Comparison of ENCODE assay signal across 8 cellular contexts in the genomic region with DNA sequence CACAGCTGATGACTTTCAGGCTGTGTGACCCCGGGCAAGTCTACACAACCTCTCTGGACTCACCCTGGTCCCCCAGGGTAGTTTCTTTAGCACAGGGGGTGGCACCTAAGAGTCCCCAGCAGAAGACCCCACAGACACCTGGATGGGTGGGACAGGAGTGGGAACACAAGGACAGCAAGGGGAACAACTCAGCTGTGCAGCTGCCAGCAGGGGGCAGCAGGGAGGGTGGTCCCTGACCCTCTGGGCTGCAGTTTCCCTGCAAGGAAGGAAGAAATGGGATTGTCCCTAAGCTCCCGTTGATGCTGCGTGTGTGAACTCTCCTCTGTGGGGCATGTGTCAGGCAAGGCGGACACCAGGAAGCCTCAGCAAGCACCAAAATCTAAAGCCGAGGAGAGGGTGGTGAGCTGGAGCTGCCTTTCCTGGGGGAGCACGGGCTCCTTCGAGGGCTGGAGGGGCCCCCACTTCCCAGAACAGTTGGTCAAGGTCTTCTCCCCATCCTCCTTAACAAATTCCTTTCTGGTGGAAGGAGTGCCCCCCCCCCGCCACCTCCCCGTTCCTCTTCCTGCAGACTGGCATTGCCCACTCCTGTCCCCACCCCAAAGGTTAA. TPM values are rescaled to one million over a fixed set of nuclear protein-coding genes. Genes with fewer than 3 reads are reported as not detected.
DNase-seq lines count a peak whose midpoint lies in the region; ATAC-seq, FAIRE-seq and TF ChIP-seq lines count a peak whose summit lies in the region.

No MANE protein-coding gene starts in this region.

- H3K4me2 ChIP-seq in K562 (ENCODE audit: insufficient read depth, low read length) = no peak overlapping the region

- TF ChIP-seq EP300 in K562 (IDR thresholded peaks at IDR 0.05; ENCODE audit: low read length) = no peak

- intact Hi-C loops in K562 (cut with micrococcal nuclease) = no loop called here

- peak; percentile 65 for TF ChIP-seq CTCF in LNCaP clone FGC (IDR thresholded peaks at IDR 0.05; ENCODE audit: control insufficient read depth, extremely low read depth, insufficient read depth)
- peak; percentile 64 to 85 (median 69) for TF ChIP-seq CTCF in K562 (IDR thresholded peaks at IDR 0.05 in 2 of 3, conservative IDR thresholded peaks at IDR 0.05 in 1 of 3; ENCODE audit: insufficient read depth in 2 of 3, low read depth in 1 of 3, low read length in 3 of 3)
- peak; percentile 71 for TF ChIP-seq CTCF in neural crest cell (conservative IDR thresholded peaks at IDR 0.05)

- H2AFZ ChIP-seq in K562 (ENCODE audit: low read depth, low read length) = no peak overlapping the region

- no peak overlapping the region for H3K27ac ChIP-seq in K562 (ENCODE audit: extremely low read depth, low read depth, low read length)

- H3K4me1 ChIP-seq in K562 (replicated peaks in 1 of 2; ENCODE audit: control insufficient read depth in 2 of 2, insufficient read depth in 2 of 2, low read length in 2 of 2) = no peaks in the 10 kb centered on the region

- WGBS in K562 (ENCODE audit: insufficient coverage, low coverage, missing lambda C conversion rate) = 0% methylated on average over 8 of the region's 9 CpGs

- peaks cover 15% of the 10 kb centered on the region for H3K27me3 Mint-ChIP-seq in neural crest cell (ENCODE audit: low read depth)

- DNase-seq in EL (peak; percentile 16), LNCaP clone FGC (ENCODE audit: low read depth) (no peak), K562 (ENCODE audit: extremely low read depth in 1 of 4, low spot score in 3 of 4) (peak; percentile 51 to 76 (median 71)), neural crest cell (ENCODE audit: low read depth, low spot score) (peak; percentile 74), globus pallidus (ENCODE audit: low spot score) (no peak), inferior parietal cortex (ENCODE audit: extremely low spot score) (no peak), T-helper 2 cell (no peak), cerebellar cortex (ENCODE audit: low spot score) (no peak)

- CTCF ChIA-PET in K562 (lab: Yijun Ruan, JAX; ENCODE audit: low intra/inter-chr PET ratio) = no interaction called here

- H3K4me1 Mint-ChIP-seq in neural crest cell = no peaks in the 10 kb centered on the region

- TF ChIP-seq POLR2A in K562 (conservative IDR thresholded peaks at IDR 0.05) = no peak

- no peak overlapping the region for H3K4me3 Mint-ChIP-seq in neural crest cell

- no peak for TF ChIP-seq RAD21 in K562 (CRISPR knock-in tag; conservative IDR thresholded peaks at IDR 0.05 in 1 of 2, IDR thresholded peaks at IDR 0.05 in 1 of 2)

- peaks cover 13% of the 10 kb centered on the region; the same call in 1 of the 2 replicates for H4K20me1 ChIP-seq in K562 (replicated peaks; ENCODE audit: control insufficient read depth, insufficient read depth, low read length)

- no peak overlapping the region for H3K27ac Mint-ChIP-seq in neural crest cell (ENCODE audit: unreplicated experiment)

- in situ Hi-C loops in K562 (cut with MboI) = no loop called here

- no peaks in the 10 kb centered on the region for H3K36me3 Mint-ChIP-seq in neural crest cell (ENCODE audit: low read depth)

- H3K9me3 Mint-ChIP-seq in neural crest cell = peaks cover 6% of the 10 kb centered on the region

- H3K9me1 ChIP-seq in K562 (ENCODE audit: control insufficient read depth, insufficient read depth, low read length) = no peaks in the 10 kb centered on the region

- no peaks in the 10 kb centered on the region for H3K36me3 ChIP-seq in K562 (ENCODE audit: control insufficient read depth, insufficient read depth, low read length)

- FAIRE-seq in K562 (lab: Jason Lieb, UNC) = no peak

- peaks cover 0 to 16% of the 10 kb centered on the region in 2 experiments; a peak in 3 of 5 replicates for H3K27me3 ChIP-seq in K562 (ENCODE audit: control insufficient read depth in 2 of 2, insufficient read depth in 2 of 2, low read length in 2 of 2)

- no peaks in the 10 kb centered on the region for H3K9me3 ChIP-seq in K562 (replicated peaks; ENCODE audit: control insufficient read depth, insufficient read depth, low read depth, low read length)

- no peak overlapping the region for H3K4me3 ChIP-seq in LNCaP clone FGC (ENCODE audit: low read depth, low read length)
- no peak overlapping the region for H3K4me3 ChIP-seq in K562

- POLR2A ChIA-PET in K562 (lab: Yijun Ruan, JAX) = interaction anchor here (0.7 kb wide), 1 partner anchor 84 kb away, joined by 3 read pairs; no protein-coding TSS in a partner anchor

- no TSS peak for BruUV-seq in K562 (replicated peaks; lab: Mats Ljungman, UMichigan)

- no peaks in the 10 kb centered on the region for H3K79me2 ChIP-seq in K562 (ENCODE audit: control insufficient read depth, insufficient read depth, low read length)

- ATAC-seq in K562 = peak; percentile 87

- no peak overlapping the region for H3K9ac ChIP-seq in K562 (ENCODE audit: insufficient read depth in 1 of 2, low read depth in 2 of 2, low read length in 2 of 2)

TF ChIP-seq in K562, 482 proteins besides CTCF, POLR2A, EP300 and RAD21:
- TF ChIP-seq CBX1 (IDR thresholded peaks at IDR 0.05; ENCODE audit: low read depth) (no peak), HDAC1 (IDR thresholded peaks at IDR 0.05) (no peak), ZBTB33 (CRISPR knock-in tag; IDR thresholded peaks at IDR 0.05) (no peak), ZNF717 (CRISPR knock-in tag; IDR thresholded peaks at IDR 0.05) (no peak), NR2C1 (IDR thresholded peaks at IDR 0.05) (no peak), NR2C1 (tag; IDR thresholded peaks at IDR 0.05) (no peak), SMAD2 (IDR thresholded peaks at IDR 0.05; ENCODE audit: low read depth, low read length) (no peak), ZSCAN29 (IDR thresholded peaks at IDR 0.05) (no peak), ZNF75A (CRISPR knock-in tag; IDR thresholded peaks at IDR 0.05) (no peak), RUNX1 (IDR thresholded peaks at IDR 0.05; ENCODE audit: low read depth) (no peak)
- TF ChIP-seq, protein P1, sequence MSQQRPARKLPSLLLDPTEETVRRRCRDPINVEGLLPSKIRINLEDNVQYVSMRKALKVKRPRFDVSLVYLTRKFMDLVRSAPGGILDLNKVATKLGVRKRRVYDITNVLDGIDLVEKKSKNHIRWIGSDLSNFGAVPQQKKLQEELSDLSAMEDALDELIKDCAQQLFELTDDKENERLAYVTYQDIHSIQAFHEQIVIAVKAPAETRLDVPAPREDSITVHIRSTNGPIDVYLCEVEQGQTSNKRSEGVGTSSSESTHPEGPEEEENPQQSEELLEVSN (IDR thresholded peaks at IDR 0.05; ENCODE audit: borderline replicate concordance in 1 of 2, extremely low read depth in 1 of 2, insufficient read depth in 1 of 2, insufficient read length in 1 of 2, low read depth in 1 of 2, low read length in 1 of 2, poor library complexity in 1 of 2, severe bottlenecking in 1 of 2) = no peak

RNA-seq across cellular contexts. Expression of gene CDH5, which starts 24.1 kb away (rescaled TPM):
- not detected in 2 replicates for total RNA-seq in K562 (2011; cell fraction: chromatin; rRNA removed; ENCODE audit: low replicate concordance)
- not detected in 2 replicates for total RNA-seq in K562 (2011; cell fraction: nucleolus; rRNA removed)
- not detected in 2 replicates for total RNA-seq in K562 (2011; cell fraction: nucleoplasm; rRNA removed)
- total RNA-seq in K562 (2014; rRNA removed) = not detected in 2 replicates
- not detected in 2 replicates for total RNA-seq in K562 (2014; rRNA removed; fragmentation: Illumina TruSeq; extraction: Trizol)
- not detected in 2 replicates for total RNA-seq in K562 (2015; rRNA removed; fragmentation: Illumina TruSeq; extraction: Trizol)
- total RNA-seq in K562 (2021) = 0.04 TPM in 1 of 2 replicates, not detected in the other
- not detected in 2 replicates for polyA plus RNA-seq in K562 (2011; rRNA removed)
- 0.04 and 0.06 TPM in 2 replicates for polyA plus RNA-seq in K562 (2011; cell fraction: cytosol; rRNA removed)
- polyA plus RNA-seq in K562 (2011; cell fraction: nucleus; rRNA removed) = not detected in 2 replicates
- not detected in 2 replicates for polyA plus RNA-seq in K562 (2012)
- not detected in 2 replicates for polyA plus RNA-seq in K562 (2014; fragmentation: Illumina TruSeq; extraction: Trizol)
- not detected for polyA plus RNA-seq in K562 (2014; fragmentation: Nextera tagmentation; extraction: Ambion mirVana)
- polyA plus RNA-seq in K562 (2014; rRNA removed) = not detected in 2 replicates
- not detected in 2 replicates for polyA minus RNA-seq in K562 (2011; rRNA and poly(A)+ RNA removed)
- not detected in 2 replicates for polyA minus RNA-seq in K562 (2011; cell fraction: cytosol; rRNA and poly(A)+ RNA removed)
- polyA minus RNA-seq in K562 (2011; cell fraction: nucleus; rRNA and poly(A)+ RNA removed) = not detected in 2 replicates
- total RNA-seq in neural crest cell = 0.45 and 0.56 TPM in 2 replicates

Comparison
In these comparisons a context has a peak if more than half of its experiments do, and no peak if none do; other contexts are left out.
1. DNase-seq: peak in EL (single experiment), K562 (4 of 4) and neural crest cell (single experiment); none in LNCaP clone FGC (single experiment), globus pallidus (single experiment), inferior parietal cortex (single experiment), T-helper 2 cell (0 of 5) and cerebellar cortex (single experiment).
2. Peak in every context shown above with its lines, with median percentiles within 50 percentile points of each other: CTCF ChIP-seq.